In genomic region chr1:40988280-40988679, GRCh38 we compare ENCODE assay signal across 24 cellular contexts. TPM values are rescaled to one million over a fixed set of nuclear protein-coding genes. Genes with fewer than 3 reads are reported as not detected.
"Had no signal": no experiment of that assay in that cellular context is flagged by ENCODE, and none has a peak within 500 bp of the region (broad histone marks: within the 10 kb centered on the region; RNA-seq: fewer than 3 reads in every experiment).

No MANE protein-coding gene starts in this region.

- H3K9me3 ChIP-seq: ascending aorta, breast epithelium, colonic mucosa, esophagus muscularis mucosa, ovary, sigmoid colon, stomach had no signal

- H3K4me3 Mint-ChIP-seq: activated B cell treated with CpG ODN at 0.5 μM for 24 hours; activated CD4-positive, alpha-beta T cell treated with anti-CD3 and anti-CD28 coated beads for 36 hours; central memory CD8-positive, alpha-beta T cell; natural killer cell; stimulated activated memory B cell treated with anti-CD40 and anti-IgM and Interleukin-4, amounts not matched to agents 10 μg/mL and 1 μg/mL and 100 μg/mL, for 72 hours; T-helper 17 cell; type B pancreatic cell had no signal

- DNase-seq: activated B cell treated with CpG ODN at 0.5 μM for 24 hours; activated CD4-positive, alpha-beta T cell treated with anti-CD3 and anti-CD28 coated beads for 36 hours; activated CD4-positive, alpha-beta T cell treated with anti-CD3 and anti-CD28 coated beads, Interleukin-2, amount 50 U/mL, for 48 hours; activated gamma-delta T cell; activated naive CD4-positive, alpha-beta T cell treated with anti-CD3 and anti-CD28 coated beads, Interleukin-2, amount 50 U/mL, for 16 hours; activated T-cell treated with anti-CD3 and anti-CD28 coated beads, Interleukin-2, amount 50 U/mL, for 48 hours; colonic mucosa; dorsolateral prefrontal cortex; head of caudate nucleus; midbrain; natural killer cell; stimulated activated CD4-positive, alpha-beta T cell treated with anti-CD3 and anti-CD28 coated beads, Interleukin-15, amount 100 ng/mL, for 24 hours; stomach; SW 1271; T-helper 17 cell had no signal

- H3K9me3 Mint-ChIP-seq: activated B cell treated with CpG ODN at 0.5 μM for 24 hours; central memory CD8-positive, alpha-beta T cell; natural killer cell; stimulated activated memory B cell treated with anti-CD40 and anti-IgM and Interleukin-4, amounts not matched to agents 10 μg/mL and 1 μg/mL and 100 μg/mL, for 72 hours; type B pancreatic cell had no signal

- H3K27ac Mint-ChIP-seq: activated B cell treated with CpG ODN at 0.5 μM for 24 hours; activated CD4-positive, alpha-beta T cell treated with anti-CD3 and anti-CD28 coated beads for 36 hours; natural killer cell; stimulated activated memory B cell treated with anti-CD40 and anti-IgM and Interleukin-4, amounts not matched to agents 10 μg/mL and 1 μg/mL and 100 μg/mL, for 72 hours; type B pancreatic cell had no signal

- H3K4me1 Mint-ChIP-seq: activated B cell treated with CpG ODN at 0.5 μM for 24 hours; central memory CD8-positive, alpha-beta T cell; natural killer cell; stimulated activated memory B cell treated with anti-CD40 and anti-IgM and Interleukin-4, amounts not matched to agents 10 μg/mL and 1 μg/mL and 100 μg/mL, for 72 hours had no signal

- H3K27me3 ChIP-seq: ascending aorta, breast epithelium, colonic mucosa, dorsolateral prefrontal cortex, esophagus muscularis mucosa, ovary, sigmoid colon, stomach had no signal

- H3K4me1 ChIP-seq: breast epithelium, colonic mucosa had no signal

- ATAC-seq: activated CD4-positive, alpha-beta T cell treated with anti-CD3 and anti-CD28 coated beads for 36 hours; natural killer cell; stimulated activated memory B cell treated with anti-CD40 and anti-IgM and Interleukin-4, amounts not matched to agents 10 μg/mL and 1 μg/mL and 100 μg/mL, for 72 hours; T-helper 17 cell had no signal

- H3K4me3 ChIP-seq: ascending aorta, breast epithelium, colonic mucosa, dorsolateral prefrontal cortex, esophagus muscularis mucosa, ovary, sigmoid colon, smooth muscle cell, stomach had no signal

- H3K27me3 Mint-ChIP-seq: activated B cell treated with CpG ODN at 0.5 μM for 24 hours; activated CD4-positive, alpha-beta T cell treated with anti-CD3 and anti-CD28 coated beads for 36 hours; central memory CD8-positive, alpha-beta T cell; stimulated activated memory B cell treated with anti-CD40 and anti-IgM and Interleukin-4, amounts not matched to agents 10 μg/mL and 1 μg/mL and 100 μg/mL, for 72 hours; T-helper 17 cell; type B pancreatic cell had no signal

- H3K36me3 ChIP-seq: ovary had no signal

- H3K27ac ChIP-seq: breast epithelium, colonic mucosa, esophagus muscularis mucosa, stomach had no signal

RNA-seq across cellular contexts. Expression of gene SLFNL1, which starts 33.2 kb away (rescaled TPM):
- total RNA-seq: ascending aorta had no signal
